In the genomic region with DNA sequence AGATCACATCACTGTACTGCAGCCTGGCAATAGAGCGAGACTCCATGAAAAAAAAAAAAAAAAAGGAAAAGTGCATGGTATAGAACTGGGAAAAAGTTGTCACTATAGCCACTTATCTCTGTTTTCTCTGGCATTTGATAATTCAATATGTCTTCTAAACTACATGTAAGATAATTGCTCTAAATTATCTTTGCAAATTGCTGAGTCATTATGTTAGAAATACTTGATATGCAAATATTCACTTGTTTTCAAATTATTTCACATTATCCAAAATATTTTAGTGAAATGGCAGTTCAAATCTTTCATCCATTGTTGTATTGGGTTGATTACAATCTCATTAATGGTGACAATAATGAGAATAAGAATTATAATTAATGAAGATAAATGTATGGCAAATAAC, we compare ENCODE assay signal across 2 cellular contexts.
TF ChIP-seq lines count a peak whose summit lies in the region.

No MANE protein-coding gene starts in this region.

TF ChIP-seq in A549, 52 proteins besides CTCF, POLR2A, EP300 and RAD21:
- TF ChIP-seq MAFK (IDR thresholded peaks at IDR 0.05; ENCODE audit: partially characterized antibody) (peak; percentile 86), JUNB (IDR thresholded peaks at IDR 0.05) (no peak), NFE2L2 (conservative IDR thresholded peaks at IDR 0.05; ENCODE audit: low read length) (peak; percentile 67), TP53 (CRISPR knock-in tag; IDR thresholded peaks at IDR 0.05) (no peak), BHLHE40 (IDR thresholded peaks at IDR 0.05; ENCODE audit: low read depth, low read length) (no peak), HOXA7 (CRISPR knock-in tag; IDR thresholded peaks at IDR 0.05) (no peak)

TF ChIP-seq in GM23338, 12 proteins besides CTCF, POLR2A, EP300 and RAD21:
- TF ChIP-seq EZH2 (IDR thresholded peaks at IDR 0.05; ENCODE audit: low read depth, unreplicated experiment) (no peak), NANOG (IDR thresholded peaks at IDR 0.05; ENCODE audit: borderline replicate concordance) (no peak), JUNB (IDR thresholded peaks at IDR 0.05; ENCODE audit: unreplicated experiment) (no peak), ZNF114 (CRISPR knock-in tag; IDR thresholded peaks at IDR 0.05) (no peak), POLR2AphosphoS5 (IDR thresholded peaks at IDR 0.05; ENCODE audit: low read depth) (no peak), ZNF331 (CRISPR knock-in tag; IDR thresholded peaks at IDR 0.05; ENCODE audit: low read depth) (no peak)
- TF ChIP-seq, protein P1, sequence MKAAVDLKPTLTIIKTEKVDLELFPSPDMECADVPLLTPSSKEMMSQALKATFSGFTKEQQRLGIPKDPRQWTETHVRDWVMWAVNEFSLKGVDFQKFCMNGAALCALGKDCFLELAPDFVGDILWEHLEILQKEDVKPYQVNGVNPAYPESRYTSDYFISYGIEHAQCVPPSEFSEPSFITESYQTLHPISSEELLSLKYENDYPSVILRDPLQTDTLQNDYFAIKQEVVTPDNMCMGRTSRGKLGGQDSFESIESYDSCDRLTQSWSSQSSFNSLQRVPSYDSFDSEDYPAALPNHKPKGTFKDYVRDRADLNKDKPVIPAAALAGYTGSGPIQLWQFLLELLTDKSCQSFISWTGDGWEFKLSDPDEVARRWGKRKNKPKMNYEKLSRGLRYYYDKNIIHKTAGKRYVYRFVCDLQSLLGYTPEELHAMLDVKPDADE (IDR thresholded peaks at IDR 0.05), result no peak
